In genomic region chrX:153885208-153885787, GRCh38 we compare ENCODE assay signal across 10 cellular contexts. TPM values are rescaled to one million over a fixed set of nuclear protein-coding genes. Genes with fewer than 3 reads are reported as not detected.
DNase-seq lines count a peak whose midpoint lies in the region; ATAC-seq lines count a peak whose summit lies in the region.
"Had no signal": no experiment of that assay in that cellular context is flagged by ENCODE, and none has a peak within 500 bp of the region (broad histone marks: within the 10 kb centered on the region; RNA-seq: fewer than 3 reads in every experiment).

No MANE protein-coding gene starts in this region.

- peak; percentile 48 to 55 for ATAC-seq in activated T-cell treated with anti-CD3 and anti-CD28 coated beads, Interleukin-2, amount 50 U/mL, for 72 hours (replicated peaks in 1 of 2)
- ATAC-seq in T-cell (replicated peaks in 1 of 4) (peak in 3 of 4 experiments; percentile 36 to 57 (median 38)), GM19467 (IDR thresholded peaks at IDR 0.05; ENCODE audit: unreplicated experiment) (no peak)
- peak; percentile 42 for ATAC-seq in stimulated activated naive CD8-positive, alpha-beta T cell treated with anti-CD3 and anti-CD28 coated beads, Interleukin-15, amount 100 ng/mL, for 72 hours
- no peak for ATAC-seq in activated CD4-positive, CD25-positive, alpha-beta regulatory T cell treated with anti-CD3 and anti-CD28 coated beads, Interleukin-2, amount 50 U/mL, for 24 hours

- POLR2A ChIA-PET in T-cell (lab: Charles Lee) = no interaction called here

- no peaks in the 10 kb centered on the region for H3K9me3 Mint-ChIP-seq in activated T-cell treated with anti-CD3 and anti-CD28 coated beads, Interleukin-2, amount 50 U/mL, for 72 hours
- no peaks in the 10 kb centered on the region for H3K9me3 Mint-ChIP-seq in T-cell
- no peaks in the 10 kb centered on the region for H3K9me3 Mint-ChIP-seq in stimulated activated naive CD8-positive, alpha-beta T cell treated with anti-CD3 and anti-CD28 coated beads, Interleukin-15, amount 100 ng/mL, for 72 hours
- H3K9me3 Mint-ChIP-seq: T-helper 1 cell treated with Interleukin-12 subunit alpha and Interleukin-12 subunit beta and Interleukin-4 antibody, amounts not matched to agents 30 μg/mL and 1 μg/mL, for 36 hours had no signal

- no peak for DNase-seq in activated T-cell treated with anti-CD3 and anti-CD28 coated beads, Interleukin-2, amount 50 U/mL, for 72 hours
- DNase-seq in activated T-cell treated with anti-CD3 and anti-CD28 coated beads, Interleukin-2, amount 50 U/mL, for 1 hour = no peak
- no peak for DNase-seq in T-cell
- DNase-seq in stimulated activated naive CD8-positive, alpha-beta T cell treated with anti-CD3 and anti-CD28 coated beads, Interleukin-15, amount 100 ng/mL, for 72 hours = no peak
- no peak for DNase-seq in islet precursor cell
- DNase-seq: CD4-positive, alpha-beta memory T cell had no signal

- H3K27me3 Mint-ChIP-seq in activated T-cell treated with anti-CD3 and anti-CD28 coated beads, Interleukin-2, amount 50 U/mL, for 72 hours (ENCODE audit: low read depth) = peaks cover 34% of the 10 kb centered on the region
- H3K27me3 Mint-ChIP-seq in T-cell = peaks cover 23 to 26% of the 10 kb centered on the region in 2 donors
- peaks cover 65% of the 10 kb centered on the region for H3K27me3 Mint-ChIP-seq in stimulated activated naive CD8-positive, alpha-beta T cell treated with anti-CD3 and anti-CD28 coated beads, Interleukin-15, amount 100 ng/mL, for 72 hours

- no peak overlapping the region for H3K27ac Mint-ChIP-seq in activated T-cell treated with anti-CD3 and anti-CD28 coated beads, Interleukin-2, amount 50 U/mL, for 72 hours
- H3K27ac Mint-ChIP-seq in T-cell = no peak overlapping the region
- peak overlapping the region in 1 of 2 donors; percentile 69 for H3K27ac Mint-ChIP-seq in stimulated activated naive CD8-positive, alpha-beta T cell treated with anti-CD3 and anti-CD28 coated beads, Interleukin-15, amount 100 ng/mL, for 72 hours
- H3K27ac Mint-ChIP-seq: T-helper 1 cell treated with Interleukin-12 subunit alpha and Interleukin-12 subunit beta and Interleukin-4 antibody, amounts not matched to agents 30 μg/mL and 1 μg/mL, for 36 hours had no signal

- H3K4me1 Mint-ChIP-seq in activated T-cell treated with anti-CD3 and anti-CD28 coated beads, Interleukin-2, amount 50 U/mL, for 72 hours (ENCODE audit: low read depth) = peaks cover 4% of the 10 kb centered on the region
- H3K4me1 Mint-ChIP-seq in T-cell = peaks cover 0 to 13% (median 3%) of the 10 kb centered on the region in 3 donors
- H3K4me1 Mint-ChIP-seq in stimulated activated naive CD8-positive, alpha-beta T cell treated with anti-CD3 and anti-CD28 coated beads, Interleukin-15, amount 100 ng/mL, for 72 hours = peaks cover 10% of the 10 kb centered on the region

- CTCF ChIA-PET in T-cell (lab: Charles Lee) = no interaction called here

- H3K4me3 ChIP-seq in iPS-11a (ENCODE audit: low read depth, low read length) = peak overlapping the region; percentile 48

- no peaks in the 10 kb centered on the region for H3K36me3 Mint-ChIP-seq in activated T-cell treated with anti-CD3 and anti-CD28 coated beads, Interleukin-2, amount 50 U/mL, for 72 hours (ENCODE audit: insufficient read depth in 2 of 2)
- H3K36me3 Mint-ChIP-seq in T-cell = no peaks in the 10 kb centered on the region
- H3K36me3 Mint-ChIP-seq: CD4-positive, alpha-beta memory T cell had no signal

- H3K4me3 Mint-ChIP-seq in activated T-cell treated with anti-CD3 and anti-CD28 coated beads, Interleukin-2, amount 50 U/mL, for 72 hours = peak overlapping the region; percentile 50 to 61
- peak overlapping the region; percentile 21 to 54 (median 53) for H3K4me3 Mint-ChIP-seq in T-cell
- peak overlapping the region; percentile 29 to 65 for H3K4me3 Mint-ChIP-seq in stimulated activated naive CD8-positive, alpha-beta T cell treated with anti-CD3 and anti-CD28 coated beads, Interleukin-15, amount 100 ng/mL, for 72 hours

RNA-seq across cellular contexts. Expression of gene L1CAM, which starts 0.7 kb away (rescaled TPM):
- 1 to 10 TPM; 1.8 to 2.1 TPM for total RNA-seq in activated T-cell treated with anti-CD3 and anti-CD28 coated beads, Interleukin-2, amount 50 U/mL, for 72 hours
- 1 to 10 TPM; 1.4 to 6.0 (median 4.0) TPM for total RNA-seq in T-cell

RNA-seq across cellular contexts. Expression of gene AVPR2, which starts 19.2 kb away (rescaled TPM):
- total RNA-seq in activated T-cell treated with anti-CD3 and anti-CD28 coated beads, Interleukin-2, amount 50 U/mL, for 72 hours = not detected
- total RNA-seq in T-cell = not detected
- total RNA-seq: CD4-positive, alpha-beta memory T cell had no signal

RNA-seq across cellular contexts. Expression of gene ARHGAP4, which starts 40.8 kb away (rescaled TPM):
- 100 to 1,000 TPM; 147 to 158 TPM for total RNA-seq in activated T-cell treated with anti-CD3 and anti-CD28 coated beads, Interleukin-2, amount 50 U/mL, for 72 hours
- 100 to 1,000 TPM; 420 to 485 (median 468) TPM for total RNA-seq in T-cell

RNA-seq across cellular contexts. Expression of gene NAA10, which starts 49.5 kb away (rescaled TPM):
- total RNA-seq in activated T-cell treated with anti-CD3 and anti-CD28 coated beads, Interleukin-2, amount 50 U/mL, for 72 hours = 10 to 100 TPM; 76.7 to 94.1 TPM
- 10 to 100 TPM; 53.3 to 98.2 (median 80.0) TPM for total RNA-seq in T-cell

RNA-seq across cellular contexts. Expression of gene PDZD4, which starts 55.0 kb away (rescaled TPM):
- 1 to 10 TPM in 1 of 2 donors, under 1 TPM in 1; 0.82 to 5.0 TPM for total RNA-seq in activated T-cell treated with anti-CD3 and anti-CD28 coated beads, Interleukin-2, amount 50 U/mL, for 72 hours
- 10 to 100 TPM in 2 of 5 donors, 1 to 10 TPM in 3; 3.7 to 51.3 (median 9.0) TPM for total RNA-seq in T-cell

Comparison
In these comparisons a context has a peak if more than half of its experiments do, and no peak if none do; other contexts are left out.
1. ATAC-seq: peak in activated T-cell treated with anti-CD3 and anti-CD28 coated beads, Interleukin-2, amount 50 U/mL, for 72 hours (2 of 2), T-cell (3 of 4) and stimulated activated naive CD8-positive, alpha-beta T cell treated with anti-CD3 and anti-CD28 coated beads, Interleukin-15, amount 100 ng/mL, for 72 hours (single experiment); none in GM19467 (single experiment) and activated CD4-positive, CD25-positive, alpha-beta regulatory T cell treated with anti-CD3 and anti-CD28 coated beads, Interleukin-2, amount 50 U/mL, for 24 hours (0 of 2).
2. Peak in every context shown above with its lines, with median percentiles within 50 percentile points of each other: H3K4me3 Mint-ChIP-seq.